11 cellular contexts compared by ENCODE assay signal in the genomic region with DNA sequence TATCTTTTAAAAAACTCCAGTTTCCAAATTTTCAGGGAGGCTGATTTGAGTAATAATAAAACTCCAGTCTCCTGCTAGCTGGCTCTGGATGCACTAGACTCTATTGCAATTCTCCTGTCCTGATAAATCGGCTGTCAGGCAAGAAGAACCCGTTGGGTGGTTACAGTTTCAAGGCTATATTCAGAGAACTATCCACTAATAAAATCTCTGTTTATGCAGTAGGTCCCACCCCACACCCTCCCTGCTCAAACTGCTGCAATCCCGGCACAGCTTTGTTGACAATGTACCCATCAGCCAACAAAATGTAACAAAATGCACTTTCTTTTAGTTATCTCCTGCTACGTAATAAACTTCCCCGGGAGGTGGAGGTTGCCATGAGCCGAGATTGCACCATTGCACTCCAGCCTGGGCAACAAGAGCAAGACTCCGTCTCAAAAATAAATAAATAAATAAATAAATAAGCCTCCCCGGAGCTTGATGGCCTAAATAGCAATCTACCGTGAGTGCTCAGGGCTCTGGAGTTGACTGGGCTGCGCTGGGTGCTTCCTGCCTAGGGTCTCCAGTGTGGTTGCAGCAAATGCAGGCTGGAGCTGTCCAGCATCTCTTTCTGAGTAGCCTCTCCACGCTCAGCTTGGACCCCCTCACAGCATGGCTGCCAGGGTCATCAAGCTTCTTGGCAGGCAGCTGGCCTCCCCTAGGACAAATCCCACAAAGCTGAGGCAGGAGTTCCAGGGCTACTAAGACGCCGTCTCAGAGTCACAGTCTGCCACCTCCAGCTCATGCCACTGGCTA. TPM values are rescaled to one million over a fixed set of nuclear protein-coding genes. Genes with fewer than 3 reads are reported as not detected.
DNase-seq lines count a peak whose midpoint lies in the region; ATAC-seq and TF ChIP-seq lines count a peak whose summit lies in the region.
"Had no signal": no experiment of that assay in that cellular context is flagged by ENCODE, and none has a peak within 500 bp of the region (broad histone marks: within the 10 kb centered on the region; RNA-seq: fewer than 3 reads in every experiment).

No MANE protein-coding gene starts in this region.

- TF ChIP-seq POLR2A in testis (IDR thresholded peaks at IDR 0.05), result no peak

- DNase-seq in activated naive CD4-positive, alpha-beta T cell (lab: John Stamatoyannopoulos, UW), result no peak
- DNase-seq in activated CD8-positive, alpha-beta T cell treated with anti-CD3 and anti-CD28 coated beads for 36 hours, result no peak
- DNase-seq in immature natural killer cell (no peak), testis (peak; percentile 69)
- DNase-seq in stimulated activated CD4-positive, alpha-beta T cell treated with anti-CD3 and anti-CD28 coated beads, Interleukin-15, amount 100 ng/mL, for 24 hours, result no peak
- no peak for DNase-seq in central memory CD4-positive, alpha-beta T cell
- DNase-seq: C1 segment of cervical spinal cord had no signal

- TF ChIP-seq CTCF in activated CD8-positive, alpha-beta T cell treated with anti-CD3 and anti-CD28 coated beads for 36 hours (IDR thresholded peaks at IDR 0.05), result no peak
- no peak for TF ChIP-seq CTCF in testis (IDR thresholded peaks at IDR 0.05)

- peaks cover 50% of the 10 kb centered on the region for H3K4me1 Mint-ChIP-seq in activated naive CD4-positive, alpha-beta T cell treated with anti-CD3 and anti-CD28 coated beads, Interleukin-2, amount 50 U/mL, for 24 hours
- peaks cover 53% of the 10 kb centered on the region for H3K4me1 Mint-ChIP-seq in activated CD8-positive, alpha-beta T cell treated with anti-CD3 and anti-CD28 coated beads for 36 hours (ENCODE audit: low read depth)
- H3K4me1 Mint-ChIP-seq in immature natural killer cell, result peaks cover 32 to 43% of the 10 kb centered on the region in 2 donors

- intact Hi-C loops in activated CD8-positive, alpha-beta T cell treated with anti-CD3 and anti-CD28 coated beads for 36 hours (cut with micrococcal nuclease), result no loop called here
- intact Hi-C loops in testis (cut with DNase I; ENCODE audit: low total_unique reads), result no loop called here

- H3K4me1 ChIP-seq in testis, result no peaks in the 10 kb centered on the region

- H3K27me3 Mint-ChIP-seq in activated naive CD4-positive, alpha-beta T cell treated with anti-CD3 and anti-CD28 coated beads, Interleukin-2, amount 50 U/mL, for 24 hours, result no peaks in the 10 kb centered on the region
- no peaks in the 10 kb centered on the region for H3K27me3 Mint-ChIP-seq in activated CD8-positive, alpha-beta T cell treated with anti-CD3 and anti-CD28 coated beads for 36 hours
- peaks cover 9 to 13% (median 10%) of the 10 kb centered on the region in 3 donors for H3K27me3 Mint-ChIP-seq in immature natural killer cell (ENCODE audit: low read depth in 3 of 3)

- H3K36me3 ChIP-seq in testis (ENCODE audit: low read depth, missing control alignments), result no peaks in the 10 kb centered on the region

- no peaks in the 10 kb centered on the region for H3K27me3 ChIP-seq in testis

- WGBS in testis, 2 donors, result 46 to 54% methylated on average over 11 to 13 of the region's 13 CpGs

- no peaks in the 10 kb centered on the region for H3K36me3 Mint-ChIP-seq in activated naive CD4-positive, alpha-beta T cell treated with anti-CD3 and anti-CD28 coated beads, Interleukin-2, amount 50 U/mL, for 24 hours
- peaks cover 2% of the 10 kb centered on the region for H3K36me3 Mint-ChIP-seq in activated CD8-positive, alpha-beta T cell treated with anti-CD3 and anti-CD28 coated beads for 36 hours (ENCODE audit: low read depth)
- H3K36me3 Mint-ChIP-seq in immature natural killer cell, result no peaks in the 10 kb centered on the region

- H3K4me3 ChIP-seq in testis, result peak overlapping the region; percentile 15 to 56
- H3K4me3 ChIP-seq: GM12878 had no signal

- no peaks in the 10 kb centered on the region for H3K9me3 Mint-ChIP-seq in activated naive CD4-positive, alpha-beta T cell treated with anti-CD3 and anti-CD28 coated beads, Interleukin-2, amount 50 U/mL, for 24 hours
- H3K9me3 Mint-ChIP-seq in activated CD8-positive, alpha-beta T cell treated with anti-CD3 and anti-CD28 coated beads for 36 hours, result no peaks in the 10 kb centered on the region
- H3K9me3 Mint-ChIP-seq in immature natural killer cell, result no peaks in the 10 kb centered on the region

- ATAC-seq in activated CD8-positive, alpha-beta T cell treated with anti-CD3 and anti-CD28 coated beads for 36 hours, result no peak
- no peak for ATAC-seq in activated CD4-positive, CD25-positive, alpha-beta regulatory T cell treated with anti-CD3 and anti-CD28 coated beads, Interleukin-2, amount 50 U/mL, for 24 hours
- ATAC-seq: GM12878, left lobe of liver had no signal

- CTCF ChIA-PET in activated CD8-positive, alpha-beta T cell treated with anti-CD3 and anti-CD28 coated beads for 36 hours (lab: Charles Lee), result interaction anchor here (1.2 to 2.9 kb wide), 4 partner anchors 15 to 293 kb away, joined by 3 to 8 read pairs (median 6); no protein-coding TSS in a partner anchor

- POLR2A ChIA-PET in activated CD8-positive, alpha-beta T cell treated with anti-CD3 and anti-CD28 coated beads for 36 hours (lab: Charles Lee), result interaction anchor here (0.7 to 1.2 kb wide), 2 partner anchors 9 to 14 kb away, joined by 3 to 6 read pairs; no protein-coding TSS in a partner anchor

- peak overlapping the region; percentile 93 for H3K4me3 Mint-ChIP-seq in activated naive CD4-positive, alpha-beta T cell treated with anti-CD3 and anti-CD28 coated beads, Interleukin-2, amount 50 U/mL, for 24 hours
- H3K4me3 Mint-ChIP-seq in activated CD8-positive, alpha-beta T cell treated with anti-CD3 and anti-CD28 coated beads for 36 hours, result peak overlapping the region; percentile 92
- peak overlapping the region; percentile 21 to 90 (median 87) for H3K4me3 Mint-ChIP-seq in immature natural killer cell

- H3K27ac ChIP-seq in testis, result peak overlapping the region; percentile 65 to 72

- H3K27ac Mint-ChIP-seq in activated naive CD4-positive, alpha-beta T cell treated with anti-CD3 and anti-CD28 coated beads, Interleukin-2, amount 50 U/mL, for 24 hours, result peak overlapping the region; percentile 99
- H3K27ac Mint-ChIP-seq in activated CD8-positive, alpha-beta T cell treated with anti-CD3 and anti-CD28 coated beads for 36 hours, result peak overlapping the region; percentile 99
- H3K27ac Mint-ChIP-seq in immature natural killer cell, result peak overlapping the region; percentile 94 to 99 (median 98)

- H3K9me3 ChIP-seq in testis, result no peaks in the 10 kb centered on the region

RNA-seq across cellular contexts. Expression of a gene that starts 43.2 kb away (rescaled TPM):
- 10 to 100 TPM; 41.4 to 48.1 TPM for total RNA-seq in activated CD8-positive, alpha-beta T cell treated with anti-CD3 and anti-CD28 coated beads for 36 hours
- polyA plus RNA-seq in immature natural killer cell (under 1 TPM in 2 of 3 donors, not detected in 1; 0.54 to 0.63 TPM), testis (ENCODE audit: insufficient read depth, low read depth, low replicate concordance) (51.1 TPM)
- 10 to 100 TPM; 88.3 to 98.9 TPM for total RNA-seq in testis
